16 cellular contexts compared by ENCODE assay signal in the genomic region with DNA sequence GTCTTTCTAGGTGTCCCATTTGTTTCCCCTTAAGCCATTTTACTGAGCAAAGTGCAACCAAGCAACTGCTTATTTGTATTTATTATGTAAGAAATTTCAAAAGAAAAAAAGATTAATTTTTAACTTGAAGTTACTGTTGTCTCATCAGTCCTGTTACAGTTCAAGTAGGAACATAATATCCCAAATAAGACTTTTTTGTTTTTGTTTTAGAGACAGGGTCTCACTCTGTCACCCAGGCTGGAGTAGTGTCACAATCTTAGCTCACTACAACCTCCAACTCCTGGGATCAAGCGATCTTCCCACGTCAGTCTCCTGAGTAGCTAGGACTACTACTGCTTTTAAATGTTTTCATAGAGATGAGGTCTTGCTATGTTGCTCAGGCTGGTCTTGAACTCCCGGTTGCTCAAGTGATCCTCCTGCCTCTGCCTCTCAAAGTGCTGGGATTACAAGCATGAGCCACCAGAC.
"Had no signal": no experiment of that assay in that cellular context is flagged by ENCODE, and none has a peak within 500 bp of the region (broad histone marks: within the 10 kb centered on the region; RNA-seq: fewer than 3 reads in every experiment).

No MANE protein-coding gene starts in this region.

- H3K36me3 ChIP-seq: left ventricle myocardium inferior, lower lobe of right lung, right atrium auricular region, sigmoid colon, tibial artery had no signal

- DNase-seq: cerebellar nuclear complex; cortex of kidney; left cardiac atrium; left ventricle myocardium inferior; lower lobe of right lung; naive thymus-derived CD8-positive, alpha-beta T cell; sigmoid colon; stimulated activated CD4-positive, alpha-beta T cell treated with anti-CD3 and anti-CD28 coated beads, Interleukin-4, amount 100 ng/mL, for 4 hours; stimulated activated naive CD8-positive, alpha-beta T cell treated with anti-CD3 and anti-CD28 coated beads, Interleukin-15, Interleukin-2, amounts not matched to agents 100 U/mL and 50 U/mL, for 24 hours; substantia nigra; testis; tibial artery had no signal

- H3K9ac ChIP-seq: parathyroid adenoma had no signal

- H3K79me2 ChIP-seq: parathyroid adenoma had no signal

- H3K9me3 ChIP-seq: left ventricle myocardium inferior, lower lobe of right lung, right atrium auricular region, sigmoid colon, testis, tibial artery had no signal

- H3K4me3 ChIP-seq: left ventricle myocardium inferior, lower lobe of right lung, right atrium auricular region, sigmoid colon, testis, tibial artery had no signal

- H3K4me1 ChIP-seq: left ventricle myocardium inferior, lower lobe of right lung, parathyroid adenoma, right atrium auricular region, testis, tibial artery had no signal

- ATAC-seq: left cardiac atrium; lower lobe of right lung; naive thymus-derived CD8-positive, alpha-beta T cell; stimulated activated memory B cell treated with anti-CD40 and anti-IgM and Interleukin-4, amounts not matched to agents 10 μg/mL and 1 μg/mL and 100 μg/mL, for 72 hours; stimulated activated naive CD8-positive, alpha-beta T cell treated with anti-CD3 and anti-CD28 coated beads, Interleukin-15, Interleukin-2, amounts not matched to agents 100 U/mL and 50 U/mL, for 24 hours had no signal

- H2AFZ ChIP-seq: parathyroid adenoma had no signal

- FAIRE-seq: frontal cortex had no signal

- H3K27ac ChIP-seq: left ventricle myocardium inferior, lower lobe of right lung, parathyroid adenoma, right atrium auricular region, sigmoid colon, testis, tibial artery had no signal

- H3K27me3 ChIP-seq: right atrium auricular region, sigmoid colon, testis, tibial artery had no signal
